In genomic region chr14:73851567-73852382, GRCh38 we compare ENCODE assay signal across 8 cellular contexts. TPM values are rescaled to one million over a fixed set of nuclear protein-coding genes. Genes with fewer than 3 reads are reported as not detected.
A peak's percentile ranks its signal among the peaks of the same experiment; 100 is the strongest.
DNase-seq lines count a peak whose midpoint lies in the region; ATAC-seq and TF ChIP-seq lines count a peak whose summit lies in the region.

TSS of gene PTGR2 (plus strand) at chr14:73851831. CDS start at chr14:73858863, 7,032 bp downstream.

- H3K27me3 ChIP-seq in left ventricle myocardium inferior (ENCODE audit: low read depth) (no peaks in the 10 kb centered on the region), upper lobe of right lung (no peaks in the 10 kb centered on the region)

- peak within 1 kb of the TSS; percentile 89 for H3K4me3 Mint-ChIP-seq in T-helper 1 cell treated with Interleukin-12 subunit alpha and Interleukin-12 subunit beta and Interleukin-4 antibody, amounts not matched to agents 30 μg/mL and 1 μg/mL, for 36 hours
- peak within 1 kb of the TSS; percentile 97 for H3K4me3 Mint-ChIP-seq in progenitor cell of endocrine pancreas (ENCODE audit: low read depth)

- H3K36me3 ChIP-seq in left ventricle myocardium inferior (no peaks in the 10 kb centered on the region), upper lobe of right lung (no peaks in the 10 kb centered on the region)

- no peaks in the 10 kb centered on the region for H3K9me3 ChIP-seq in left ventricle myocardium inferior (replicated peaks)
- no peaks in the 10 kb centered on the region for H3K9me3 ChIP-seq in upper lobe of right lung

- peaks cover 13% of the 10 kb centered on the region for H3K4me1 Mint-ChIP-seq in T-helper 1 cell treated with Interleukin-12 subunit alpha and Interleukin-12 subunit beta and Interleukin-4 antibody, amounts not matched to agents 30 μg/mL and 1 μg/mL, for 36 hours (ENCODE audit: low read depth)
- H3K4me1 Mint-ChIP-seq in progenitor cell of endocrine pancreas (ENCODE audit: low read depth), result peaks cover 15% of the 10 kb centered on the region

- intact Hi-C loops in left ventricle myocardium inferior (cut with micrococcal nuclease) (no loop called here), upper lobe of right lung (cut with DNase I) (no loop called here)

- H3K4me3 ChIP-seq in left ventricle myocardium inferior (peak within 1 kb of the TSS; percentile 78), upper lobe of right lung (peak within 1 kb of the TSS; percentile 63)

- ATAC-seq in HG02870 (IDR thresholded peaks at IDR 0.05; ENCODE audit: unreplicated experiment), result peak; percentile 83
- peak; percentile 98 for ATAC-seq in upper lobe of right lung

- H3K27me3 Mint-ChIP-seq in T-helper 1 cell treated with Interleukin-12 subunit alpha and Interleukin-12 subunit beta and Interleukin-4 antibody, amounts not matched to agents 30 μg/mL and 1 μg/mL, for 36 hours (ENCODE audit: low read depth), result peaks cover 3% of the 10 kb centered on the region
- H3K27me3 Mint-ChIP-seq in progenitor cell of endocrine pancreas, result no peaks in the 10 kb centered on the region

- peak; percentile 98 for DNase-seq in NCI-H1694 (lab: John Stamatoyannopoulos, UW)
- DNase-seq in amygdala (lab: John Stamatoyannopoulos, UW), result peak; percentile 38 to 94 (median 86)
- DNase-seq in left ventricle myocardium inferior, result peak; percentile 97
- DNase-seq in progenitor cell of endocrine pancreas (ENCODE audit: low spot score, unreplicated experiment), result peak; percentile 97
- peak; percentile 98 for DNase-seq in upper lobe of right lung

- peaks cover 3% of the 10 kb centered on the region for H3K9me3 Mint-ChIP-seq in T-helper 1 cell treated with Interleukin-12 subunit alpha and Interleukin-12 subunit beta and Interleukin-4 antibody, amounts not matched to agents 30 μg/mL and 1 μg/mL, for 36 hours
- peaks cover 3% of the 10 kb centered on the region for H3K9me3 Mint-ChIP-seq in progenitor cell of endocrine pancreas (ENCODE audit: low read depth)

- peaks cover 23% of the 10 kb centered on the region for H3K4me1 ChIP-seq in left ventricle myocardium inferior
- no peaks in the 10 kb centered on the region for H3K4me1 ChIP-seq in upper lobe of right lung

- H3K36me3 Mint-ChIP-seq in T-helper 1 cell treated with Interleukin-12 subunit alpha and Interleukin-12 subunit beta and Interleukin-4 antibody, amounts not matched to agents 30 μg/mL and 1 μg/mL, for 36 hours (ENCODE audit: low read depth), result peaks cover 1% of the 10 kb centered on the region
- peaks cover 1% of the 10 kb centered on the region for H3K36me3 Mint-ChIP-seq in progenitor cell of endocrine pancreas (ENCODE audit: insufficient read depth)

- peak within 1 kb of the TSS; percentile 94 for H3K27ac Mint-ChIP-seq in T-helper 1 cell treated with Interleukin-12 subunit alpha and Interleukin-12 subunit beta and Interleukin-4 antibody, amounts not matched to agents 30 μg/mL and 1 μg/mL, for 36 hours
- H3K27ac Mint-ChIP-seq in progenitor cell of endocrine pancreas, result peak within 1 kb of the TSS; percentile 100

- TF ChIP-seq CTCF in GM12873 (IDR thresholded peaks at IDR 0.05; ENCODE audit: insufficient read depth, low read depth, low read length, missing control alignments) (peak; percentile 33), left ventricle myocardium inferior (IDR thresholded peaks at IDR 0.05; ENCODE audit: borderline replicate concordance) (peak; percentile 26), progenitor cell of endocrine pancreas (IDR thresholded peaks at IDR 0.05; ENCODE audit: unreplicated experiment) (no peak), upper lobe of right lung (IDR thresholded peaks at IDR 0.05) (no peak)

- H3K27ac ChIP-seq in left ventricle myocardium inferior (replicated peaks) (peak within 1 kb of the TSS; percentile 96), upper lobe of right lung (peak within 1 kb of the TSS; percentile 93)

RNA-seq across cellular contexts. Expression of gene PTGR2, which starts in this region (rescaled TPM):
- total RNA-seq in left ventricle myocardium inferior, result 37.4 TPM
- total RNA-seq in progenitor cell of endocrine pancreas, result 6.9 and 11.0 TPM in 2 replicates
- 12.9 TPM for total RNA-seq in upper lobe of right lung

Comparison
In these comparisons a context has a peak if more than half of its experiments do, and no peak if none do; other contexts are left out.
1. Peak in every context shown above with its lines: DNase-seq, ATAC-seq, H3K4me3 ChIP-seq and H3K27ac ChIP-seq.
2. CTCF ChIP-seq: peak in GM12873 (single experiment) and left ventricle myocardium inferior (single experiment); none in progenitor cell of endocrine pancreas (single experiment) and upper lobe of right lung (single experiment).